Comparison of ENCODE assay signal across 21 cellular contexts in genomic region chr13:107742544-107742943, GRCh38.
DNase-seq lines count a peak whose midpoint lies in the region; ATAC-seq and TF ChIP-seq lines count a peak whose summit lies in the region.
"Had no signal": no experiment of that assay in that cellular context is flagged by ENCODE, and none has a peak within 500 bp of the region (broad histone marks: within the 10 kb centered on the region; RNA-seq: fewer than 3 reads in every experiment).

No MANE protein-coding gene starts in this region.

- TF ChIP-seq CTCF in endodermal cell (conservative IDR thresholded peaks at IDR 0.05) (peak; percentile 50), smooth muscle cell (IDR thresholded peaks at IDR 0.05; ENCODE audit: borderline replicate concordance, insufficient read depth, poor library complexity, severe bottlenecking) (no peak)

- H2AFZ ChIP-seq in GM23248 (0 out of 2 replicates have a peak overlapping the region, but pooled peaks have one; percentile 27), smooth muscle cell (ENCODE audit: low read depth) (no peak overlapping the region)
- H2AFZ ChIP-seq: GM23338 had no signal

- in situ Hi-C loops in GM23248 (cut with MboI), result no loop called here

- H3K9ac ChIP-seq in GM23248 (peak overlapping the region; percentile 3; the same call in 1 of the 2 replicates), endodermal cell (ENCODE audit: extremely low read depth, low read length, poor library complexity, severe bottlenecking) (no peak overlapping the region), smooth muscle cell (ENCODE audit: low read depth) (no peak overlapping the region)

- H4K20me1 ChIP-seq in GM23248 (ENCODE audit: insufficient read depth) (no peaks in the 10 kb centered on the region), smooth muscle cell (ENCODE audit: low read depth) (no peaks in the 10 kb centered on the region)

- H3K4me1 Mint-ChIP-seq in endodermal cell, result peaks cover 19% of the 10 kb centered on the region
- H3K4me1 Mint-ChIP-seq: CD14-positive monocyte had no signal

- peaks cover 22% of the 10 kb centered on the region for H3K4me1 ChIP-seq in GM23248 (ENCODE audit: insufficient read depth)
- H3K4me1 ChIP-seq in endodermal cell (ENCODE audit: control insufficient read depth, insufficient read depth, low read length), result no peaks in the 10 kb centered on the region
- peaks cover 9% of the 10 kb centered on the region for H3K4me1 ChIP-seq in smooth muscle cell (ENCODE audit: low read depth)

- peaks cover 24% of the 10 kb centered on the region for H3F3A ChIP-seq in GM23248 (ENCODE audit: insufficient read depth)
- H3F3A ChIP-seq in smooth muscle cell (ENCODE audit: low read depth), result no peaks in the 10 kb centered on the region

- ATAC-seq in SK-N-SH treated with all-trans-retinoic acid at 6 μM for 48 hours (peak; percentile 33), HG03342 (IDR thresholded peaks at IDR 0.05; ENCODE audit: unreplicated experiment) (no peak)
- ATAC-seq: GM23338 had no signal

- no peaks in the 10 kb centered on the region for H3K27me3 ChIP-seq in GM23248 (replicated peaks; ENCODE audit: insufficient read depth)
- no peaks in the 10 kb centered on the region for H3K27me3 ChIP-seq in endodermal cell (ENCODE audit: control insufficient read depth, insufficient read depth, low read length, poor library complexity, severe bottlenecking)
- H3K27me3 ChIP-seq in smooth muscle cell (ENCODE audit: low read depth), result no peaks in the 10 kb centered on the region

- H3K27me3 Mint-ChIP-seq in endodermal cell (ENCODE audit: insufficient read depth), result no peaks in the 10 kb centered on the region

- H3K36me3 ChIP-seq in GM23248 (ENCODE audit: low read depth) (no peaks in the 10 kb centered on the region), endodermal cell (ENCODE audit: control insufficient read depth, insufficient read depth, low read length) (no peaks in the 10 kb centered on the region), smooth muscle cell (ENCODE audit: low read depth) (no peaks in the 10 kb centered on the region)

- H3K9me2 ChIP-seq in GM23248 (ENCODE audit: insufficient read depth), result no peaks in the 10 kb centered on the region

- WGBS in GM23248 (ENCODE audit: low coverage in 1 of 2, low lambda C conversion rate in 2 of 2, missing lambda C conversion rate in 2 of 2), 2 experiments, result 86 to 89% methylated on average over 1 of the region's 1 CpG
- 100% methylated on average over 1 of the region's 1 CpG; no CpG with 5 or more reads in 1 of the 2 experiments for WGBS in endodermal cell (ENCODE audit: insufficient coverage in 1 of 2, insufficient read length in 1 of 2), 2 experiments
- 83% methylated on average over 1 of the region's 1 CpG for WGBS in smooth muscle cell (ENCODE audit: low lambda C conversion rate)

- H3K27ac ChIP-seq in GM23248 (peak overlapping the region; percentile 39), endodermal cell (ENCODE audit: low read depth, low read length) (no peak overlapping the region), smooth muscle cell (ENCODE audit: low read depth) (no peak overlapping the region)
- H3K27ac ChIP-seq: RWPE1 had no signal

- no peaks in the 10 kb centered on the region for H3K36me3 Mint-ChIP-seq in endodermal cell (ENCODE audit: low read depth)
- H3K36me3 Mint-ChIP-seq: CD14-positive monocyte had no signal

- no peak overlapping the region for H3K4me3 ChIP-seq in GM23248
- H3K4me3 ChIP-seq in endodermal cell (ENCODE audit: low read length), result no peak overlapping the region
- H3K4me3 ChIP-seq in smooth muscle cell, result no peak overlapping the region
- H3K4me3 ChIP-seq: GM23338 had no signal

- H3K79me2 ChIP-seq in GM23248 (ENCODE audit: insufficient read depth), result peaks cover 84% of the 10 kb centered on the region
- no peaks in the 10 kb centered on the region for H3K79me2 ChIP-seq in smooth muscle cell (ENCODE audit: low read depth)

- no peak overlapping the region for H3K4me3 Mint-ChIP-seq in endodermal cell
- H3K4me3 Mint-ChIP-seq: CD14-positive monocyte, GM23338 had no signal

- no peaks in the 10 kb centered on the region for H3K9me3 Mint-ChIP-seq in endodermal cell

- H3K27ac Mint-ChIP-seq in endodermal cell, result no peak overlapping the region
- H3K27ac Mint-ChIP-seq: CD14-positive monocyte, GM23338 had no signal

- no peaks in the 10 kb centered on the region for H3K9me3 ChIP-seq in GM23248 (ENCODE audit: low read depth)
- no peaks in the 10 kb centered on the region for H3K9me3 ChIP-seq in endodermal cell (ENCODE audit: control insufficient read depth, low read length)
- H3K9me3 ChIP-seq in smooth muscle cell (replicated peaks; ENCODE audit: low read depth), result no peaks in the 10 kb centered on the region

- H3K4me2 ChIP-seq in GM23248 (ENCODE audit: unreplicated experiment), result peak overlapping the region; percentile 57
- H3K4me2 ChIP-seq in smooth muscle cell, result peak overlapping the region; percentile 62
- H3K4me2 ChIP-seq: GM23338 had no signal

- DNase-seq in GM23248, result peak; percentile 27
- DNase-seq in endodermal cell, result no peak
- no peak for DNase-seq in smooth muscle cell (lab: John Stamatoyannopoulos, UW; ENCODE audit: unreplicated experiment)
- no peak for DNase-seq in activated naive CD4-positive, alpha-beta T cell treated with Interleukin-2 at 50 U/mL for 16 hours
- no peak for DNase-seq in NCI-H1694 treated with DMSO at 0.1 percent for 48 hours (lab: John Stamatoyannopoulos, UW)
- DNase-seq in activated CD4-positive, alpha-beta T cell treated with anti-CD3 and anti-CD28 coated beads for 1 hour, result no peak
- DNase-seq: AML-193, DMS79, KBM-7, NCI-H1105, NCI-H1694, NCI-H2227 treated with DMSO at 0.1 percent for 48 hours, NCI-H510A treated with DMSO at 0.1 percent for 48 hours, NCI-H774, OCI-M1, SIG-M5 had no signal

TF ChIP-seq in SK-N-SH treated with all-trans-retinoic acid at 6 μM for 48 hours, 23 proteins besides CTCF, POLR2A, EP300 and RAD21 (continues in another document):
- no peak for TF ChIP-seq CSDC2 (CRISPR knock-in tag; IDR thresholded peaks at IDR 0.05)
- no peak for TF ChIP-seq ISL1 (CRISPR knock-in tag; IDR thresholded peaks at IDR 0.05)
- TF ChIP-seq, protein P1, sequence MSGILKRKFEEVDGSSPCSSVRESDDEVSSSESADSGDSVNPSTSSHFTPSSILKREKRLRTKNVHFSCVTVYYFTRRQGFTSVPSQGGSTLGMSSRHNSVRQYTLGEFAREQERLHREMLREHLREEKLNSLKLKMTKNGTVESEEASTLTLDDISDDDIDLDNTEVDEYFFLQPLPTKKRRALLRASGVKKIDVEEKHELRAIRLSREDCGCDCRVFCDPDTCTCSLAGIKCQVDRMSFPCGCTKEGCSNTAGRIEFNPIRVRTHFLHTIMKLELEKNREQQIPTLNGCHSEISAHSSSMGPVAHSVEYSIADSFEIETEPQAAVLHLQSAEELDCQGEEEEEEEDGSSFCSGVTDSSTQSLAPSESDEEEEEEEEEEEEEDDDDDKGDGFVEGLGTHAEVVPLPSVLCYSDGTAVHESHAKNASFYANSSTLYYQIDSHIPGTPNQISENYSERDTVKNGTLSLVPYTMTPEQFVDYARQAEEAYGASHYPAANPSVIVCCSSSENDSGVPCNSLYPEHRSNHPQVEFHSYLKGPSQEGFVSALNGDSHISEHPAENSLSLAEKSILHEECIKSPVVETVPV (CRISPR knock-in tag; IDR thresholded peaks at IDR 0.05), result no peak
- TF ChIP-seq, protein P2, sequence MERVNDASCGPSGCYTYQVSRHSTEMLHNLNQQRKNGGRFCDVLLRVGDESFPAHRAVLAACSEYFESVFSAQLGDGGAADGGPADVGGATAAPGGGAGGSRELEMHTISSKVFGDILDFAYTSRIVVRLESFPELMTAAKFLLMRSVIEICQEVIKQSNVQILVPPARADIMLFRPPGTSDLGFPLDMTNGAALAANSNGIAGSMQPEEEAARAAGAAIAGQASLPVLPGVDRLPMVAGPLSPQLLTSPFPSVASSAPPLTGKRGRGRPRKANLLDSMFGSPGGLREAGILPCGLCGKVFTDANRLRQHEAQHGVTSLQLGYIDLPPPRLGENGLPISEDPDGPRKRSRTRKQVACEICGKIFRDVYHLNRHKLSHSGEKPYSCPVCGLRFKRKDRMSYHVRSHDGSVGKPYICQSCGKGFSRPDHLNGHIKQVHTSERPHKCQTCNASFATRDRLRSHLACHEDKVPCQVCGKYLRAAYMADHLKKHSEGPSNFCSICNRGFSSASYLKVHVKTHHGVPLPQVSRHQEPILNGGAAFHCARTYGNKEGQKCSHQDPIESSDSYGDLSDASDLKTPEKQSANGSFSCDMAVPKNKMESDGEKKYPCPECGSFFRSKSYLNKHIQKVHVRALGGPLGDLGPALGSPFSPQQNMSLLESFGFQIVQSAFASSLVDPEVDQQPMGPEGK (CRISPR knock-in tag; IDR thresholded peaks at IDR 0.05; ENCODE audit: borderline replicate concordance), result no peak
- TF ChIP-seq, protein P3, sequence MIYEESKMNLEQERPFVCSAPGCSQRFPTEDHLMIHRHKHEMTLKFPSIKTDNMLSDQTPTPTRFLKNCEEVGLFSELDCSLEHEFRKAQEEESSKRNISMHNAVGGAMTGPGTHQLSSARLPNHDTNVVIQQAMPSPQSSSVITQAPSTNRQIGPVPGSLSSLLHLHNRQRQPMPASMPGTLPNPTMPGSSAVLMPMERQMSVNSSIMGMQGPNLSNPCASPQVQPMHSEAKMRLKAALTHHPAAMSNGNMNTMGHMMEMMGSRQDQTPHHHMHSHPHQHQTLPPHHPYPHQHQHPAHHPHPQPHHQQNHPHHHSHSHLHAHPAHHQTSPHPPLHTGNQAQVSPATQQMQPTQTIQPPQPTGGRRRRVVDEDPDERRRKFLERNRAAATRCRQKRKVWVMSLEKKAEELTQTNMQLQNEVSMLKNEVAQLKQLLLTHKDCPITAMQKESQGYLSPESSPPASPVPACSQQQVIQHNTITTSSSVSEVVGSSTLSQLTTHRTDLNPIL (CRISPR knock-in tag; IDR thresholded peaks at IDR 0.05; ENCODE audit: low read depth), result no peak
- TF ChIP-seq ZNF565 (CRISPR knock-in tag; conservative IDR thresholded peaks at IDR 0.05; ENCODE audit: low read depth), result no peak
- TF ChIP-seq BACH2 (CRISPR knock-in tag; IDR thresholded peaks at IDR 0.05; ENCODE audit: borderline replicate concordance), result no peak
- no peak for TF ChIP-seq RARB (CRISPR knock-in tag; IDR thresholded peaks at IDR 0.05)
- no peak for TF ChIP-seq OSR1 (CRISPR knock-in tag; IDR thresholded peaks at IDR 0.05)
- no peak for TF ChIP-seq ARNTL (CRISPR knock-in tag; IDR thresholded peaks at IDR 0.05; ENCODE audit: borderline replicate concordance, low read depth)
